Comparison of ENCODE assay signal across 27 cellular contexts in the genomic region with DNA sequence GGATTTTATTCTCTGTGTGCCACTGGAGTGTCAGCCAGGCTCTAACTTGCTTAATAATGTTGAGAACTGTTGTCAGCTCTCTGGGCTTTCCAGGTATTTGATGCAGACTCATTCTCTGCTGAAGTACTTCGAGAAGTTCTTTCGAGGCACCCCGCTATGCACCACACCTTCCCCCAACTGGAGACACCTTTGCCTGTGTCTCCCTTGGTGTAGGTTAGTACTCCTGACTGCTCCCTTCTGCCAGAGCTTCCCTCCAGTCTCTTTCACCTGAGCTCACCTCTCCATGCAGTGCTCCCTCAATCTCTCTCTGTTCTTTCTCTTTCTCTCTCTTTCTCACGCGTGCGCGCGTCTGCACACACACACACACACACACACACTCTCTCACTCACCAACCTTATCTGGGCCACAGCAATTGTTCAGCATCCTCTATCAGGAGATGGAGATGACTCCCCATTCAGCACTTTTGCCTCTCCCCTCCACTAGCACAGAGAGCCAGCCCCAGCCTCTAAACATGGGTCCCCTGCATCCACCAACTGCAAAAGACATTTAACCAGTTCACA.
"Had no signal": no experiment of that assay in that cellular context is flagged by ENCODE, and none has a peak within 500 bp of the region (broad histone marks: within the 10 kb centered on the region; RNA-seq: fewer than 3 reads in every experiment).

No MANE protein-coding gene starts in this region.

- ATAC-seq: activated CD8-positive, alpha-beta T cell treated with anti-CD3 and anti-CD28 coated beads for 36 hours; activated T-cell treated with anti-CD3 and anti-CD28 coated beads, Interleukin-2, amount 50 U/mL, for 4 hours; activated T-helper 17 cell treated with anti-CD3 and anti-CD28 coated beads, Interleukin-2, amount 50 U/mL, for 72 hours; gastroesophageal sphincter; T-helper 17 cell had no signal

- H3K4me3 ChIP-seq: coronary artery, dorsolateral prefrontal cortex, esophagus squamous epithelium, gastroesophageal sphincter had no signal

- H3K4me1 ChIP-seq: esophagus squamous epithelium, gastroesophageal sphincter had no signal

- H3K27ac ChIP-seq: brain microvascular endothelial cell, coronary artery, dorsolateral prefrontal cortex, esophagus squamous epithelium, gastroesophageal sphincter had no signal

- FAIRE-seq: astrocyte, bronchial epithelial cell had no signal

- DNase-seq: activated CD4-positive, alpha-beta T cell treated with anti-CD3 and anti-CD28 coated beads for 1 hour; activated CD4-positive, alpha-beta T cell treated with anti-CD3 and anti-CD28 coated beads for 4 hours; activated CD4-positive, alpha-beta T cell treated with anti-CD3 and anti-CD28 coated beads, Interleukin-2, amount 50 U/mL, for 1 hour; activated CD4-positive, alpha-beta T cell treated with anti-CD3 and anti-CD28 coated beads, Interleukin-2, amount 50 U/mL, for 48 hours; activated CD8-positive, alpha-beta memory T cell treated with anti-CD3 and anti-CD28 coated beads for 24 hours; activated CD8-positive, alpha-beta T cell treated with anti-CD3 and anti-CD28 coated beads for 36 hours; activated effector memory CD4-positive, alpha-beta T cell treated with Interleukin-2 at 50 U/mL for 16 hours; activated gamma-delta T cell treated with Interleukin-2 at 50 U/mL for 16 hours; activated naive CD4-positive, alpha-beta T cell treated with anti-CD3 and anti-CD28 coated beads, Interleukin-2, amount 50 U/mL, for 16 hours; activated naive CD4-positive, alpha-beta T cell treated with Interleukin-2 at 50 U/mL for 16 hours; activated T-cell treated with anti-CD3 and anti-CD28 coated beads, Interleukin-2, amount 50 U/mL, for 4 hours; amniotic stem cell; anterior cingulate cortex; brain microvascular endothelial cell; dorsolateral prefrontal cortex; effector memory CD4-positive, alpha-beta T cell; erythroblast; esophagus squamous epithelium; foreskin melanocyte; T-helper 1 cell; T-helper 17 cell; T1000 had no signal

- H3K36me3 ChIP-seq: brain microvascular endothelial cell, esophagus squamous epithelium, gastroesophageal sphincter had no signal

- H3K9me3 ChIP-seq: esophagus squamous epithelium had no signal
